ENCODE assay signal across 11 cellular contexts in genomic region chr4:2797188-2797544, GRCh38. TPM values are rescaled to one million over a fixed set of nuclear protein-coding genes. Genes with fewer than 3 reads are reported as not detected.
DNase-seq lines count a peak whose midpoint lies in the region; ATAC-seq and TF ChIP-seq lines count a peak whose summit lies in the region.
"Had no signal": no experiment of that assay in that cellular context is flagged by ENCODE, and none has a peak within 500 bp of the region (broad histone marks: within the 10 kb centered on the region; RNA-seq: fewer than 3 reads in every experiment).

No MANE protein-coding gene starts in this region.

- H3K27ac ChIP-seq in cingulate gyrus (ENCODE audit: low read depth, low read length) = peak overlapping the region; percentile 79
- H3K27ac ChIP-seq in lower lobe of right lung = peak overlapping the region; percentile 87
- peak overlapping the region; percentile 74 for H3K27ac ChIP-seq in subcutaneous abdominal adipose tissue (ENCODE audit: low read depth, low read length)
- no peak overlapping the region for H3K27ac ChIP-seq in endodermal cell (ENCODE audit: low read depth, low read length)

- H3K9me3 ChIP-seq in lower lobe of right lung = no peaks in the 10 kb centered on the region
- no peaks in the 10 kb centered on the region for H3K9me3 ChIP-seq in subcutaneous abdominal adipose tissue (ENCODE audit: control insufficient read depth in 5 of 5, low read length in 5 of 5)
- no peaks in the 10 kb centered on the region for H3K9me3 ChIP-seq in endodermal cell (ENCODE audit: control insufficient read depth, low read length)

- peaks cover 93% of the 10 kb centered on the region for H3K4me1 ChIP-seq in lower lobe of right lung
- peaks cover 32 to 96% (median 90%) of the 10 kb centered on the region in 5 donors for H3K4me1 ChIP-seq in subcutaneous abdominal adipose tissue (ENCODE audit: control insufficient read depth in 5 of 5, insufficient read depth in 5 of 5, low read length in 5 of 5)
- H3K4me1 ChIP-seq in endodermal cell (ENCODE audit: control insufficient read depth, insufficient read depth, low read length) = no peaks in the 10 kb centered on the region

- 93 to 100% methylated on average over 1 to 4 of the region's 4 CpGs for WGBS in endodermal cell (ENCODE audit: insufficient coverage in 1 of 2, insufficient read length in 1 of 2), 2 experiments

- H3K27me3 ChIP-seq in lower lobe of right lung (ENCODE audit: low read depth) (no peaks in the 10 kb centered on the region), subcutaneous abdominal adipose tissue (ENCODE audit: control insufficient read depth in 5 of 5, insufficient read depth in 4 of 5, low read length in 5 of 5) (no peaks in the 10 kb centered on the region), endodermal cell (ENCODE audit: control insufficient read depth, insufficient read depth, low read length, poor library complexity, severe bottlenecking) (peaks cover 15% of the 10 kb centered on the region)

- no peak for ATAC-seq in lower lobe of right lung

- H3K27me3 Mint-ChIP-seq in T-helper 2 cell treated with Interferon-gamma antibody and Interleukin-4, amounts not matched to agents 5 μg/mL and 100 μg/mL, for 36 hours (ENCODE audit: low read depth) = no peaks in the 10 kb centered on the region
- peaks cover 21% of the 10 kb centered on the region for H3K27me3 Mint-ChIP-seq in endodermal cell (ENCODE audit: insufficient read depth)

- H3K4me1 Mint-ChIP-seq in T-helper 2 cell treated with Interferon-gamma antibody and Interleukin-4, amounts not matched to agents 5 μg/mL and 100 μg/mL, for 36 hours (ENCODE audit: low read depth) = peaks cover 37% of the 10 kb centered on the region
- H3K4me1 Mint-ChIP-seq in endodermal cell = peaks cover 7% of the 10 kb centered on the region

- H3K9me3 Mint-ChIP-seq in T-helper 2 cell treated with Interferon-gamma antibody and Interleukin-4, amounts not matched to agents 5 μg/mL and 100 μg/mL, for 36 hours = no peaks in the 10 kb centered on the region
- H3K9me3 Mint-ChIP-seq in endodermal cell = no peaks in the 10 kb centered on the region

- H3K4me3 ChIP-seq in lower lobe of right lung (no peak overlapping the region), subcutaneous abdominal adipose tissue (ENCODE audit: low read depth in 1 of 5, low read length in 5 of 5) (peak overlapping the region in 1 of 5 donors; percentile 46), endodermal cell (ENCODE audit: low read length) (no peak overlapping the region)

- no peaks in the 10 kb centered on the region for H3K36me3 ChIP-seq in lower lobe of right lung
- peaks cover 0 to 5% (median 0%) of the 10 kb centered on the region in 5 donors for H3K36me3 ChIP-seq in subcutaneous abdominal adipose tissue (ENCODE audit: control insufficient read depth in 5 of 5, insufficient read depth in 5 of 5, low read length in 5 of 5)
- H3K36me3 ChIP-seq in endodermal cell (ENCODE audit: control insufficient read depth, insufficient read depth, low read length) = no peaks in the 10 kb centered on the region

- H3K36me3 Mint-ChIP-seq in T-helper 2 cell treated with Interferon-gamma antibody and Interleukin-4, amounts not matched to agents 5 μg/mL and 100 μg/mL, for 36 hours (ENCODE audit: low read depth) = peaks cover 2% of the 10 kb centered on the region
- no peaks in the 10 kb centered on the region for H3K36me3 Mint-ChIP-seq in endodermal cell (ENCODE audit: low read depth)

- no peak overlapping the region for H3K4me3 Mint-ChIP-seq in T-helper 2 cell treated with Interferon-gamma antibody and Interleukin-4, amounts not matched to agents 5 μg/mL and 100 μg/mL, for 36 hours
- H3K4me3 Mint-ChIP-seq in endodermal cell = no peak overlapping the region

- H3K9ac ChIP-seq in subcutaneous abdominal adipose tissue (ENCODE audit: low read length in 5 of 5) (peak overlapping the region in 1 of 5 donors; percentile 42), endodermal cell (ENCODE audit: extremely low read depth, low read length, poor library complexity, severe bottlenecking) (no peak overlapping the region)

- TF ChIP-seq CTCF in lower lobe of right lung (IDR thresholded peaks at IDR 0.05) (no peak), endodermal cell (conservative IDR thresholded peaks at IDR 0.05) (no peak)

- H3K27ac Mint-ChIP-seq in T-helper 2 cell treated with Interferon-gamma antibody and Interleukin-4, amounts not matched to agents 5 μg/mL and 100 μg/mL, for 36 hours = peak overlapping the region; percentile 92
- no peak overlapping the region for H3K27ac Mint-ChIP-seq in endodermal cell

- intact Hi-C loops in lower lobe of right lung (cut with DNase I) = no loop called here

- DNase-seq in T-helper 2 cell treated with Interferon-gamma antibody and Interleukin-4, amounts not matched to agents 5 μg/mL and 100 μg/mL, for 36 hours (ENCODE audit: low spot score) = no peak
- DNase-seq in T-helper 2 cell = no peak
- DNase-seq in lower lobe of right lung = peak; percentile 40
- DNase-seq in RKO (ENCODE audit: low spot score) = no peak
- no peak for DNase-seq in endodermal cell
- DNase-seq in NCI-H1694 treated with DMSO at 0.1 percent for 48 hours (lab: John Stamatoyannopoulos, UW) = no peak
- DNase-seq: 8988T, NCI-H446 treated with DMSO at 0.1 percent for 48 hours, SHP77 had no signal

RNA-seq across cellular contexts. Expression of gene SH3BP2, which starts 4.3 kb away (rescaled TPM):
- 102 TPM for total RNA-seq in lower lobe of right lung
- 10 to 100 TPM; 40.5 to 43.8 TPM for total RNA-seq in endodermal cell
- polyA plus RNA-seq in endodermal cell (2013, experiment 1 of 2) = 28.2 TPM
- 21.3 TPM for polyA plus RNA-seq in endodermal cell (2013, experiment 2 of 2)

RNA-seq across cellular contexts. Expression of gene TNIP2, which starts 41.0 kb away (rescaled TPM):
- total RNA-seq in lower lobe of right lung = 36.7 TPM
- 10 to 100 TPM; 33.1 to 36.5 TPM for total RNA-seq in endodermal cell
- 23.3 TPM for polyA plus RNA-seq in endodermal cell (2013, experiment 1 of 2)
- polyA plus RNA-seq in endodermal cell (2013, experiment 2 of 2) = 22.1 TPM

RNA-seq across cellular contexts. Expression of gene ADD1, which starts 46.5 kb away (rescaled TPM):
- 279 TPM for total RNA-seq in lower lobe of right lung
- total RNA-seq in endodermal cell = 100 to 1,000 TPM; 231 to 257 TPM
- 244 TPM for polyA plus RNA-seq in endodermal cell (2013, experiment 1 of 2)
- polyA plus RNA-seq in endodermal cell (2013, experiment 2 of 2) = 230 TPM
